Comparison of ENCODE assay signal across 35 cellular contexts in genomic region chr2:198815626-198816025, GRCh38.
"Had no signal": no experiment of that assay in that cellular context is flagged by ENCODE, and none has a peak within 500 bp of the region (broad histone marks: within the 10 kb centered on the region; RNA-seq: fewer than 3 reads in every experiment).

No MANE protein-coding gene starts in this region.

- DNase-seq: activated B cell treated with CpG ODN at 0.5 μM for 24 hours; activated CD4-positive, alpha-beta memory T cell treated with anti-CD3 and anti-CD28 coated beads for 36 hours; activated CD4-positive, alpha-beta T cell treated with anti-CD3 and anti-CD28 coated beads for 4 hours; activated CD4-positive, alpha-beta T cell treated with anti-CD3 and anti-CD28 coated beads, Interleukin-2, amount 10 ng/mL, durations not matched to agents 24 days and 14 days; activated CD4-positive, alpha-beta T cell treated with anti-CD3 and anti-CD28 coated beads, Interleukin-2, amount 50 U/mL, for 1 hour; activated CD4-positive, alpha-beta T cell treated with anti-CD3 and anti-CD28 coated beads, Interleukin-2, amount 50 U/mL, for 4 hours; activated CD4-positive, CD25-positive, alpha-beta regulatory T cell treated with anti-CD3 and anti-CD28 coated beads, Interleukin-2, amount 50 U/mL, for 72 hours; activated CD8-positive, alpha-beta memory T cell treated with anti-CD3 and anti-CD28 coated beads, Interleukin-2, amount 50 U/mL, for 4 hours; activated CD8-positive, alpha-beta T cell treated with anti-CD3 and anti-CD28 coated beads for 36 hours; activated effector memory CD4-positive, alpha-beta T cell treated with anti-CD3 and anti-CD28 coated beads, Interleukin-2, amount 50 U/mL, for 16 hours; activated gamma-delta T cell treated with Interleukin-2 at 50 U/mL for 16 hours; activated naive CD4-positive, alpha-beta T cell; activated naive CD4-positive, alpha-beta T cell treated with anti-CD3 and anti-CD28 coated beads for 36 hours; activated naive CD4-positive, alpha-beta T cell treated with anti-CD3 and anti-CD28 coated beads, Interleukin-2, amount 50 U/mL, for 16 hours; activated naive CD8-positive, alpha-beta T cell treated with anti-CD3 and anti-CD28 coated beads for 36 hours; activated T-cell treated with anti-CD3 and anti-CD28 coated beads for 4 hours; activated T-cell treated with anti-CD3 and anti-CD28 coated beads, Interleukin-2, amount 50 U/mL, for 1 hour; activated T-cell treated with anti-CD3 and anti-CD28 coated beads, Interleukin-2, amount 50 U/mL, for 4 hours; activated T-cell treated with anti-CD3 and anti-CD28 coated beads, Interleukin-2, amount 50 U/mL, for 72 hours; adrenal gland; amniotic stem cell; aorta; body of pancreas; brain microvascular endothelial cell; central memory CD4-positive, alpha-beta T cell; SW 1271; T-helper 1 cell; T-helper 2 cell; T-helper 9 cell had no signal

- H3K36me3 ChIP-seq: adrenal gland, brain microvascular endothelial cell, breast epithelium had no signal

- ATAC-seq: activated CD8-positive, alpha-beta T cell treated with anti-CD3 and anti-CD28 coated beads for 36 hours; activated naive CD4-positive, alpha-beta T cell treated with anti-CD3 and anti-CD28 coated beads, Interleukin-2, amount 50 U/mL, for 72 hours; activated T-cell treated with anti-CD3 and anti-CD28 coated beads, Interleukin-2, amount 50 U/mL, for 4 hours; activated T-cell treated with anti-CD3 and anti-CD28 coated beads, Interleukin-2, amount 50 U/mL, for 72 hours; activated T-helper 17 cell treated with anti-CD3 and anti-CD28 coated beads, Interleukin-2, amount 50 U/mL, for 72 hours; body of pancreas had no signal

- H3K9me3 ChIP-seq: adrenal gland, body of pancreas, breast epithelium had no signal

- H3K4me1 ChIP-seq: adrenal gland, body of pancreas, breast epithelium had no signal

- H3K27me3 ChIP-seq: adrenal gland, body of pancreas, brain microvascular endothelial cell, breast epithelium had no signal

- FAIRE-seq: astrocyte, TTC549 had no signal

- H3K27ac ChIP-seq: adrenal gland, body of pancreas, brain microvascular endothelial cell, breast epithelium, VCaP had no signal

- H3K4me3 ChIP-seq: adrenal gland, body of pancreas, breast epithelium had no signal
